Comparison of ENCODE assay signal across 18 cellular contexts in the genomic region with DNA sequence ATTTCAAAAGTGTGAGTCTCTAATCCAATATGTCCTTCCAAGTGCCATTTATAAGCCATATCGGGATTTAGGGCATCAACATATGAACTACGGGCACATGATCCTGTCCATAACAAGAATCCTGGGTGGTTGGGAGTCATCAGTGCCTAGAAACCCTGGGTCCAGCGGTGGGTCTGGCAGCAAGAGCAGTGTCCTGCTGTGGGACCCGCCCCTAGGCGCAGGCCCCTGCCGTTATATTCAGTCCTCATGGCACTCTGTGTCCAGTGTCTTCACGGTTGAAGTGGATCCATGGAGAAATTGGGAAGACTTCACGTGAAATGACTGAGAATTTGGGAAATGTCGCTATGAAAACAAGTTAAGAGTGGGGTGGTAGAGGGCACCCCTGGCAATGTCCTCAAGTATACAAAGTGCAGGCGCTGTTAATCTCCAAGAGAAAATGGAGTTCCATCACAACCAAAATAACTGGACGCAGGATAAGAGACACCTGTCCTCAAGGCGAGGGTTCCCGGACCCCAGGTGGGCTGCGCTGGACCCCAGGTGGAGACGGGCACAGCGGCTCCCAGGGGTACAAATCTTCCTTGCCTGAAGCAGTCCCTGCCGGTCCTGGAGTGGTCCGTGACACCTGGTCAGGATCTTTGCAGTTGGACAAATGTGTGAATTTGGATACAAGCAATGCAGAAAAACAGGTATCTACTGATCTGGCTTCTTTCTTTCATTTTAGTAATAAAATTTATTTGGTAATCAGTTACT. TPM values are rescaled to one million over a fixed set of nuclear protein-coding genes. Genes with fewer than 3 reads are reported as not detected.
DNase-seq lines count a peak whose midpoint lies in the region; ATAC-seq, FAIRE-seq and TF ChIP-seq lines count a peak whose summit lies in the region.
"Had no signal": no experiment of that assay in that cellular context is flagged by ENCODE, and none has a peak within 500 bp of the region (broad histone marks: within the 10 kb centered on the region; RNA-seq: fewer than 3 reads in every experiment).

No MANE protein-coding gene starts in this region.

- no peak for FAIRE-seq in pancreas (lab: Jason Lieb, UNC)
- FAIRE-seq: colon, D721Med had no signal

- BruUV-seq in HCT116 (replicated peaks; lab: Mats Ljungman, UMichigan), result no TSS peak

- peak overlapping the region; percentile 31 for H3K4me3 Mint-ChIP-seq in activated CD4-positive, alpha-beta T cell treated with anti-CD3 and anti-CD28 coated beads for 36 hours
- H3K4me3 Mint-ChIP-seq in chondrocyte (ENCODE audit: unreplicated experiment), result peak overlapping the region; percentile 45

- RAD21 ChIA-PET in HCT116 (lab: Charles Lee; ENCODE audit: low non-redundant PET in 1 of 2, low total read pairs in 2 of 2, uncharacterized antibody in 2 of 2, unreplicated experiment in 2 of 2), result interaction anchor here in 1 of 2 experiments (1.0 kb wide), 1 partner anchor 423 kb away, joined by 3 read pairs; no protein-coding TSS in a partner anchor

- 69 to 77% methylated on average over 18 of the region's 18 CpGs for WGBS in pancreas, 2 donors

- no peak for TF ChIP-seq RAD21 in HCT116 (IDR thresholded peaks at IDR 0.05; ENCODE audit: low read depth)

- no peaks in the 10 kb centered on the region for H3K36me3 ChIP-seq in HCT116 (ENCODE audit: control insufficient read depth in 1 of 2, insufficient read depth in 2 of 2, low read length in 2 of 2)
- no peaks in the 10 kb centered on the region for H3K36me3 ChIP-seq in pancreas
- H3K36me3 ChIP-seq: ovary, SJCRH30, thyroid gland, WERI-Rb-1 had no signal

- H3K4me3 ChIP-seq in HCT116 (replicated peaks in 1 of 2; ENCODE audit: low read depth in 1 of 2, low read length in 2 of 2) (no peak overlapping the region), pancreas (peak overlapping the region in 1 of 4 donors; percentile 19)
- H3K4me3 ChIP-seq: ovary, SJCRH30, thyroid gland had no signal

- no peak for TF ChIP-seq POLR2A in HCT116 (IDR thresholded peaks at IDR 0.05; ENCODE audit: borderline replicate concordance, extremely low read depth, insufficient read depth, insufficient read length)

- peaks cover 14% of the 10 kb centered on the region for H3K27me3 Mint-ChIP-seq in activated CD4-positive, alpha-beta T cell treated with anti-CD3 and anti-CD28 coated beads for 36 hours
- H3K27me3 Mint-ChIP-seq in chondrocyte (ENCODE audit: low read depth), result no peaks in the 10 kb centered on the region

- no peaks in the 10 kb centered on the region for H3K9me2 ChIP-seq in HCT116 (ENCODE audit: insufficient read depth)

- ATAC-seq in activated CD4-positive, alpha-beta T cell treated with anti-CD3 and anti-CD28 coated beads for 36 hours, result no peak
- peak; percentile 14; the same call in 1 of the 2 replicates for ATAC-seq in HCT116
- peak; percentile 6 to 33 (median 26) for ATAC-seq in pancreas
- no peak for ATAC-seq in HG03565 (IDR thresholded peaks at IDR 0.05; ENCODE audit: unreplicated experiment)
- ATAC-seq in HG02642 (IDR thresholded peaks at IDR 0.05; ENCODE audit: poor library complexity, unreplicated experiment), result no peak

- intact Hi-C loops in activated CD4-positive, alpha-beta T cell treated with anti-CD3 and anti-CD28 coated beads for 36 hours (cut with DNase I, micrococcal nuclease), result loop anchor here (1.0 to 5.0 kb wide), 6 partner anchors 189 to 627 kb away; no protein-coding TSS in a partner anchor
- intact Hi-C loops in HCT116 (cut with micrococcal nuclease) (loop anchor here (1.0 to 10.0 kb wide), 4 partner anchors 83 to 627 kb away; no protein-coding TSS in a partner anchor), pancreas (cut with DNase I) (loop anchor here in 2 of 3 donors (10.0 kb wide), 1 partner anchor 473 kb away; no protein-coding TSS in a partner anchor)

- H3K4me2 ChIP-seq in HCT116 (ENCODE audit: low read length), result peak overlapping the region; percentile 63

- POLR2A ChIA-PET in activated CD4-positive, alpha-beta T cell treated with anti-CD3 and anti-CD28 coated beads for 36 hours (lab: Charles Lee), result no interaction called here
- POLR2A ChIA-PET in HCT116 (lab: Charles Lee), result no interaction called here

- H3K27ac Mint-ChIP-seq in activated CD4-positive, alpha-beta T cell treated with anti-CD3 and anti-CD28 coated beads for 36 hours, result no peak overlapping the region
- no peak overlapping the region for H3K27ac Mint-ChIP-seq in chondrocyte (ENCODE audit: unreplicated experiment)
- H3K27ac Mint-ChIP-seq: IgD-negative memory B cell had no signal

- H3K9me3 ChIP-seq in HCT116 (ENCODE audit: control insufficient read depth in 1 of 2, insufficient read depth in 1 of 2, low read depth in 1 of 2, low read length in 2 of 2), result no peaks in the 10 kb centered on the region
- no peaks in the 10 kb centered on the region for H3K9me3 ChIP-seq in pancreas
- H3K9me3 ChIP-seq: ovary, SJCRH30, thyroid gland had no signal

- H3K36me3 Mint-ChIP-seq in activated CD4-positive, alpha-beta T cell treated with anti-CD3 and anti-CD28 coated beads for 36 hours (ENCODE audit: low read depth), result no peaks in the 10 kb centered on the region
- no peaks in the 10 kb centered on the region for H3K36me3 Mint-ChIP-seq in chondrocyte (ENCODE audit: low read depth)
- H3K36me3 Mint-ChIP-seq: memory B cell had no signal

- CTCF ChIA-PET in activated CD4-positive, alpha-beta T cell treated with anti-CD3 and anti-CD28 coated beads for 36 hours (lab: Charles Lee), result no interaction called here
- CTCF ChIA-PET in HCT116 (lab: Charles Lee), result interaction anchor here (0.9 to 1.0 kb wide), 2 partner anchors 549 to 626 kb away, joined by 3 to 4 read pairs; no protein-coding TSS in a partner anchor

- no peak for DNase-seq in activated CD4-positive, alpha-beta T cell treated with anti-CD3 and anti-CD28 coated beads for 36 hours
- no peak for DNase-seq in activated CD4-positive, alpha-beta T cell treated with anti-CD3 and anti-CD28 coated beads for 4 hours
- no peak for DNase-seq in HCT116 (ENCODE audit: low read depth, low spot score)
- no peak for DNase-seq in chondrocyte (ENCODE audit: low spot score)
- peak in 1 of 6 donors; percentile 11 for DNase-seq in pancreas
- DNase-seq in NCI-H2196 (lab: John Stamatoyannopoulos, UW; ENCODE audit: unreplicated experiment), result no peak
- DNase-seq: NCI-H1694 treated with DMSO at 0.1 percent for 48 hours had no signal

- H3K79me2 ChIP-seq in HCT116 (ENCODE audit: insufficient read depth, low read length), result no peaks in the 10 kb centered on the region

- no peaks in the 10 kb centered on the region for H4K20me1 ChIP-seq in HCT116 (ENCODE audit: insufficient read depth)

- no peaks in the 10 kb centered on the region for H3K4me1 Mint-ChIP-seq in activated CD4-positive, alpha-beta T cell treated with anti-CD3 and anti-CD28 coated beads for 36 hours
- H3K4me1 Mint-ChIP-seq in chondrocyte (ENCODE audit: low read depth), result peaks cover 16% of the 10 kb centered on the region

- H3K4me1 ChIP-seq in HCT116 (ENCODE audit: control insufficient read depth in 1 of 2, insufficient read depth in 2 of 2, low read length in 2 of 2), result peaks cover 2 to 9% of the 10 kb centered on the region in 2 experiments; a peak in 3 of 4 replicates
- H3K4me1 ChIP-seq in pancreas, result peaks cover 0 to 4% (median 0%) of the 10 kb centered on the region in 3 donors

- H3K27me3 ChIP-seq in HCT116 (ENCODE audit: insufficient read depth, low read length), result no peaks in the 10 kb centered on the region
- H3K27me3 ChIP-seq in pancreas, result no peaks in the 10 kb centered on the region
- H3K27me3 ChIP-seq: ovary, SJCRH30, thyroid gland had no signal

- no peaks in the 10 kb centered on the region for H3K9me3 Mint-ChIP-seq in activated CD4-positive, alpha-beta T cell treated with anti-CD3 and anti-CD28 coated beads for 36 hours (ENCODE audit: low read depth)
- H3K9me3 Mint-ChIP-seq in chondrocyte (ENCODE audit: low read depth), result peaks cover 3% of the 10 kb centered on the region
- H3K9me3 Mint-ChIP-seq: IgD-negative memory B cell had no signal

- no peak overlapping the region for H3K9ac ChIP-seq in HCT116 (ENCODE audit: low read length)

- H3K27ac ChIP-seq in HCT116 (ENCODE audit: low read depth, low read length), result no peak overlapping the region
- H3K27ac ChIP-seq in pancreas, result no peak overlapping the region
- H3K27ac ChIP-seq: ovary, SJCRH30, thyroid gland had no signal

- peak overlapping the region; percentile 98 for H2AFZ ChIP-seq in HCT116 (ENCODE audit: low read depth, low read length, poor library complexity, severe bottlenecking)

- no peak for TF ChIP-seq CTCF in HCT116 (IDR thresholded peaks at IDR 0.05 in 2 of 3, conservative IDR thresholded peaks at IDR 0.05 in 1 of 3; ENCODE audit: borderline replicate concordance in 1 of 3, insufficient read depth in 1 of 3, low read depth in 2 of 3, low read length in 2 of 3)
- no peak for TF ChIP-seq CTCF in chondrocyte (IDR thresholded peaks at IDR 0.05)
- no peak for TF ChIP-seq CTCF in pancreas (IDR thresholded peaks at IDR 0.05)

TF ChIP-seq in HCT116, 20 proteins besides CTCF, POLR2A, EP300 and RAD21 (continues in another document):
- no peak for TF ChIP-seq ZNF274 (IDR thresholded peaks at IDR 0.05; ENCODE audit: low read depth, low read length)
- TF ChIP-seq EGR1 (IDR thresholded peaks at IDR 0.05; ENCODE audit: low read depth), result no peak
- no peak for TF ChIP-seq ELF1 (IDR thresholded peaks at IDR 0.05; ENCODE audit: borderline replicate concordance, low read depth)
- TF ChIP-seq, protein P1, sequence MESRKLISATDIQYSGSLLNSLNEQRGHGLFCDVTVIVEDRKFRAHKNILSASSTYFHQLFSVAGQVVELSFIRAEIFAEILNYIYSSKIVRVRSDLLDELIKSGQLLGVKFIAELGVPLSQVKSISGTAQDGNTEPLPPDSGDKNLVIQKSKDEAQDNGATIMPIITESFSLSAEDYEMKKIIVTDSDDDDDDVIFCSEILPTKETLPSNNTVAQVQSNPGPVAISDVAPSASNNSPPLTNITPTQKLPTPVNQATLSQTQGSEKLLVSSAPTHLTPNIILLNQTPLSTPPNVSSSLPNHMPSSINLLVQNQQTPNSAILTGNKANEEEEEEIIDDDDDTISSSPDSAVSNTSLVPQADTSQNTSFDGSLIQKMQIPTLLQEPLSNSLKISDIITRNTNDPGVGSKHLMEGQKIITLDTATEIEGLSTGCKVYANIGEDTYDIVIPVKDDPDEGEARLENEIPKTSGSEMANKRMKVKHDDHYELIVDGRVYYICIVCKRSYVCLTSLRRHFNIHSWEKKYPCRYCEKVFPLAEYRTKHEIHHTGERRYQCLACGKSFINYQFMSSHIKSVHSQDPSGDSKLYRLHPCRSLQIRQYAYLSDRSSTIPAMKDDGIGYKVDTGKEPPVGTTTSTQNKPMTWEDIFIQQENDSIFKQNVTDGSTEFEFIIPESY (IDR thresholded peaks at IDR 0.05; ENCODE audit: extremely low read depth, insufficient replicate concordance, low read length), result no peak
- no peak for TF ChIP-seq POLR2AphosphoS5 (IDR thresholded peaks at IDR 0.05; ENCODE audit: low read depth, low read length)
- no peak for TF ChIP-seq ZFX (IDR thresholded peaks at IDR 0.05)
- no peak for TF ChIP-seq EZH2 (IDR thresholded peaks at IDR 0.05)
- no peak for TF ChIP-seq SIN3A (IDR thresholded peaks at IDR 0.05; ENCODE audit: low read depth)

RNA-seq across cellular contexts. Expression of a gene that starts 42.9 kb away (rescaled TPM):
- total RNA-seq in activated CD4-positive, alpha-beta T cell treated with anti-CD3 and anti-CD28 coated beads for 36 hours, result not detected
- total RNA-seq in HCT116 (2021; ENCODE audit: unreplicated experiment) (0.86 TPM), chondrocyte (0.36 to 0.70 TPM (median 0.50 TPM) in 3 replicates), pancreas (under 1 TPM in 5 of 6 donors, not detected in 1; 0.19 to 0.84 (median 0.29) TPM)
- 0.77 and 1.0 TPM in 2 replicates for polyA plus RNA-seq in HCT116 (2012)
- polyA plus RNA-seq in pancreas, result 1 to 10 TPM in 1 of 2 donors, under 1 TPM in 1; 0.99 to 1.5 TPM
- total RNA-seq: esophagus mucosa, SJCRH30 had no signal
- polyA plus RNA-seq: IgD-negative memory B cell had no signal

Comparison
In these comparisons a context has a peak if more than half of its experiments do, and no peak if none do; other contexts are left out.
1. ATAC-seq: peak in HCT116 (single experiment) and pancreas (4 of 4); none in activated CD4-positive, alpha-beta T cell treated with anti-CD3 and anti-CD28 coated beads for 36 hours (single experiment), HG03565 (single experiment) and HG02642 (single experiment).